In the genomic region with DNA sequence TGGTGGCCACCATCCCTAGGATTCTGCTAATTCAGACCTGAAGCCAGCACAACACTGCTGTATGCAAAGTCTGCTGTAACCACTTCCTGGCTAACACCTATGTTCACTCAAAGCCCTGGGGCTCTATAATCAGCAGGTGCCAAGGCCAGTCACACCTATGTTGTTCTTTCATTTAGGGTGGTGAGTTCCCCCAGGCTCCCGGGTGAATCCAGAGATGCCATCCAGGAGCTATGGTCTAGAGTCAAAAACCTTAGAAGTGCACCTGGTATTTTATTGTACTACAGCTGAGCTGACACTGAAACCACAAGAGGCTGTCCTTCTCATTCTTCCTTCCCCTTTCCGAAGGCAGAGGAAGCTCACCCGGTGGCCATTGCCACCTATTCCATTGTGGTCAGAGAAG, we compare ENCODE assay signal across 1 cellular context.
A peak's percentile ranks its signal among the peaks of the same experiment; 100 is the strongest.
TF ChIP-seq lines count a peak whose summit lies in the region.

No MANE protein-coding gene starts in this region.

TF ChIP-seq in GM12878, 131 proteins besides CTCF, POLR2A, EP300 and RAD21 (continued from another document):
- TF ChIP-seq, protein P1, sequence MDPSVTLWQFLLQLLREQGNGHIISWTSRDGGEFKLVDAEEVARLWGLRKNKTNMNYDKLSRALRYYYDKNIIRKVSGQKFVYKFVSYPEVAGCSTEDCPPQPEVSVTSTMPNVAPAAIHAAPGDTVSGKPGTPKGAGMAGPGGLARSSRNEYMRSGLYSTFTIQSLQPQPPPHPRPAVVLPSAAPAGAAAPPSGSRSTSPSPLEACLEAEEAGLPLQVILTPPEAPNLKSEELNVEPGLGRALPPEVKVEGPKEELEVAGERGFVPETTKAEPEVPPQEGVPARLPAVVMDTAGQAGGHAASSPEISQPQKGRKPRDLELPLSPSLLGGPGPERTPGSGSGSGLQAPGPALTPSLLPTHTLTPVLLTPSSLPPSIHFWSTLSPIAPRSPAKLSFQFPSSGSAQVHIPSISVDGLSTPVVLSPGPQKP (IDR thresholded peaks at IDR 0.05; ENCODE audit: low read depth, low read length) = no peak
- TF ChIP-seq RELA (IDR thresholded peaks at IDR 0.05; ENCODE audit: borderline replicate concordance, partially characterized antibody) = no peak
- peak; percentile 92 for TF ChIP-seq IKZF1 (conservative IDR thresholded peaks at IDR 0.05)
- no peak for TF ChIP-seq ESRRA (IDR thresholded peaks at IDR 0.05; ENCODE audit: low read length)
- peak; percentile 83 for TF ChIP-seq GATAD2B (conservative IDR thresholded peaks at IDR 0.05; ENCODE audit: low read depth)
- TF ChIP-seq POLR2AphosphoS5 (IDR thresholded peaks at IDR 0.05; ENCODE audit: low read length) = no peak
- TF ChIP-seq BMI1 (IDR thresholded peaks at IDR 0.05; ENCODE audit: borderline replicate concordance) = peak; percentile 59; the same call in 1 of the 2 replicates
- no peak for TF ChIP-seq STAT1 (conservative IDR thresholded peaks at IDR 0.05)
- no peak for TF ChIP-seq KDM1A (IDR thresholded peaks at IDR 0.05; ENCODE audit: borderline replicate concordance)
- TF ChIP-seq SUZ12 (IDR thresholded peaks at IDR 0.05; ENCODE audit: unreplicated experiment) = no peak
